14 cellular contexts compared by ENCODE assay signal in genomic region chr7:99469381-99470065, GRCh38.
A peak's percentile ranks its signal among the peaks of the same experiment; 100 is the strongest.
DNase-seq lines count a peak whose midpoint lies in the region; TF ChIP-seq lines count a peak whose summit lies in the region.
"Had no signal": no experiment of that assay in that cellular context is flagged by ENCODE, and none has a peak within 500 bp of the region (broad histone marks: within the 10 kb centered on the region; RNA-seq: fewer than 3 reads in every experiment).

No MANE protein-coding gene starts in this region.

- H3K9ac ChIP-seq in parathyroid adenoma (no peak overlapping the region), MM.1S (ENCODE audit: low read length) (no peak overlapping the region)

- H2AFZ ChIP-seq in parathyroid adenoma (peak overlapping the region; percentile 3), MM.1S (ENCODE audit: low read length) (no peak overlapping the region)

- H3K79me2 ChIP-seq in parathyroid adenoma (peaks cover 26% of the 10 kb centered on the region), MM.1S (ENCODE audit: low read length) (peaks cover 32% of the 10 kb centered on the region)

- H3K4me3 ChIP-seq in fibroblast of mammary gland (ENCODE audit: control insufficient read depth, low read depth, low read length): no peak overlapping the region
- no peak overlapping the region for H3K4me3 ChIP-seq in parathyroid adenoma (ENCODE audit: low read depth, low read length)
- H3K4me3 ChIP-seq in MM.1S (ENCODE audit: low read length): no peak overlapping the region
- H3K4me3 ChIP-seq: ascending aorta, left lung had no signal

- H3K4me2 ChIP-seq in parathyroid adenoma (ENCODE audit: low read length) (no peak overlapping the region), MM.1S (ENCODE audit: low read depth, low read length) (no peak overlapping the region)

- 0 out of 2 replicates have a peak, but pooled peaks cover 4% of the 10 kb centered on the region for H3F3A ChIP-seq in MM.1S (ENCODE audit: insufficient read depth, low read length)

- H3K27ac ChIP-seq in parathyroid adenoma: peak overlapping the region; percentile 11
- H3K27ac ChIP-seq in MM.1S (ENCODE audit: low read length): no peak overlapping the region
- H3K27ac ChIP-seq: ascending aorta had no signal

- H3K4me1 ChIP-seq in parathyroid adenoma: peaks cover 8% of the 10 kb centered on the region
- H3K4me1 ChIP-seq in MM.1S (ENCODE audit: low read length): peaks cover 3% of the 10 kb centered on the region; the same call in 1 of the 2 replicates
- H3K4me1 ChIP-seq: Caco-2 had no signal

- no peaks in the 10 kb centered on the region for H3K27me3 ChIP-seq in parathyroid adenoma (ENCODE audit: control insufficient read depth, insufficient read depth, low read length)
- H3K27me3 ChIP-seq in MM.1S (replicated peaks; ENCODE audit: insufficient read depth, low read length): peaks cover 11% of the 10 kb centered on the region
- H3K27me3 ChIP-seq: ascending aorta, left lung had no signal

- DNase-seq in DMS 273 (lab: John Stamatoyannopoulos, UW; ENCODE audit: unreplicated experiment): peak; percentile 35
- DNase-seq in DMS 273 treated with DMSO at 0.1 percent for 48 hours (lab: John Stamatoyannopoulos, UW): no peak
- peak; percentile 1 for DNase-seq in HuH-7.5 (ENCODE audit: low spot score)
- peak; percentile 54 for DNase-seq in fibroblast of mammary gland (ENCODE audit: low read depth)
- no peak for DNase-seq in NCI-H1092 (lab: John Stamatoyannopoulos, UW)
- DNase-seq in KG1 (lab: John Stamatoyannopoulos, UW): no peak
- DNase-seq in MM.1S: no peak
- DNase-seq: 8988T, Caco-2, NCI-H2171 treated with DMSO at 0.1 percent for 48 hours, SW 1271 had no signal

- no peak for TF ChIP-seq CTCF in fibroblast of mammary gland (conservative IDR thresholded peaks at IDR 0.05; ENCODE audit: control insufficient read depth, insufficient read depth, low read depth, low read length)
- TF ChIP-seq CTCF in parathyroid adenoma (IDR thresholded peaks at IDR 0.05): no peak
- TF ChIP-seq CTCF in MM.1S (IDR thresholded peaks at IDR 0.05; ENCODE audit: low read length): no peak

- H3K9me3 ChIP-seq in parathyroid adenoma (ENCODE audit: control insufficient read depth, low read length) (no peaks in the 10 kb centered on the region), MM.1S (replicated peaks; ENCODE audit: insufficient read depth, low read length) (no peaks in the 10 kb centered on the region)
- H3K9me3 ChIP-seq: ascending aorta, Caco-2, left lung had no signal

- H4K20me1 ChIP-seq in MM.1S (ENCODE audit: insufficient read depth, low read length): no peaks in the 10 kb centered on the region

- H3K9me2 ChIP-seq in MM.1S (replicated peaks; ENCODE audit: insufficient read depth, low read length): no peaks in the 10 kb centered on the region

- H3K36me3 ChIP-seq in parathyroid adenoma (ENCODE audit: control insufficient read depth, insufficient read depth, low read length): no peaks in the 10 kb centered on the region
- H3K36me3 ChIP-seq in MM.1S (replicated peaks; ENCODE audit: insufficient read depth, low read length): no peaks in the 10 kb centered on the region
- H3K36me3 ChIP-seq: ascending aorta, left lung had no signal

Comparison
In these comparisons a context has a peak if more than half of its experiments do, and no peak if none do; other contexts are left out.
1. DNase-seq: peak in DMS 273 (single experiment), HuH-7.5 (single experiment) and fibroblast of mammary gland (single experiment); none in DMS 273 treated with DMSO at 0.1 percent for 48 hours (single experiment), NCI-H1092 (single experiment), KG1 (single experiment) and MM.1S (single experiment).